In the genomic region with DNA sequence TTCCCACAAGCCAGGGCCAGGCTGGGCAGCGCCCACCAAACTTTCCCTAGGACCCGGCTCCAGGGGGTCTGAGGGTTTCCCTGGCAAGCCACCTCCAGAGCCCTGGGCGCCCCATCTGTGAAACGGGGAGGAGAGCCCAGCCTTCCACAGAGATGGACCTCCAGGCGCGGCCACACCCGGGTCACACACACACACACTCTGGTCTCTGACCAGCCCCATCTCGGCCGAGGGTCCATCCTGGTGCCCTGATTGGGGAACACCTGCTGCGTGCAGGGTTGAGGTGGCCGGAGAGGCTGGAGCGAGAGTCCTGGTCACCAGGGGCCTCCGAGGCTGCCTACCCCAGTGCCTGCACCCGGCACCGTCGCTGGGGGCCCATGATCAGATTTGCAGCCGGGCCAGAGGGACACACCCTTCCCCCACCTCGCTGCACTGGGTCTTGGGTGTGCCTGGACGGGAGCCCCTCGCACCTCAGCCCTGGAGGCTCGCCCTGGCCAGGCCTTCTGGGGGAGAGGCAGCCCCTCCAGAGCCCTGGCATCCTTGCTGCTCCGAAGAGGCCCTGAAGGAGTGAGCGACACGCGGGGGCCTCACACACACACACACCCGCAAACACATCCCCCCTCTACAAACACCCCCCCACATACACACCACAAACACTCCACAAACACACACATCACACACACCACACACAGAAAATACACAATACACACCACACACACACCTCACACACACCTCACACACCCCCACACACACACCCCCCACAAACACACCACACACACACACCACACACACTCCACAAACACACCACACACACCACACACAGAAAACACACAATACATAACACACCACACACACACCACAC, we compare ENCODE assay signal across 1 cellular context.
TF ChIP-seq lines count a peak whose summit lies in the region.

No MANE protein-coding gene starts in this region.

TF ChIP-seq in K562, 482 proteins besides CTCF, POLR2A, EP300 and RAD21 (continued from another document and continues in another):
- TF ChIP-seq NKRF (IDR thresholded peaks at IDR 0.05; ENCODE audit: borderline replicate concordance) (peak; percentile 69), BACH1 (tag; IDR thresholded peaks at IDR 0.05) (no peak), ELF2 (CRISPR knock-in tag; IDR thresholded peaks at IDR 0.05) (no peak), GATAD2B (IDR thresholded peaks at IDR 0.05; ENCODE audit: borderline replicate concordance) (no peak), ZNF232 (CRISPR knock-in tag; IDR thresholded peaks at IDR 0.05) (no peak), HBP1 (CRISPR knock-in tag; IDR thresholded peaks at IDR 0.05) (peak; percentile 68; the same call in 1 of the 2 replicates), ESRRA (IDR thresholded peaks at IDR 0.05; ENCODE audit: borderline replicate concordance, low read depth) (no peak), SRF (CRISPR knock-in tag; IDR thresholded peaks at IDR 0.05) (no peak), TRIM28 (IDR thresholded peaks at IDR 0.05) (no peak), STAT5B (CRISPR knock-in tag; IDR thresholded peaks at IDR 0.05) (no peak), GTF2B (IDR thresholded peaks at IDR 0.05; ENCODE audit: extremely low read depth, insufficient read length) (no peak), GATAD2A (IDR thresholded peaks at IDR 0.05) (peak; percentile 50; the same call in 1 of the 2 replicates), CTBP1 (IDR thresholded peaks at IDR 0.05; ENCODE audit: borderline replicate concordance) (0 out of 2 replicates have a peak, but pooled peaks have one; percentile 9), TCF3 (CRISPR knock-in tag; IDR thresholded peaks at IDR 0.05) (no peak), DMBX1 (CRISPR knock-in tag; IDR thresholded peaks at IDR 0.05; ENCODE audit: borderline replicate concordance) (no peak), NR2F6 (CRISPR knock-in tag; IDR thresholded peaks at IDR 0.05) (no peak), BCOR (IDR thresholded peaks at IDR 0.05) (peak; percentile 56; the same call in 1 of the 2 replicates), SLC30A9 (CRISPR knock-in tag; IDR thresholded peaks at IDR 0.05) (no peak), COPS2 (conservative IDR thresholded peaks at IDR 0.05) (no peak), CREB1 (IDR thresholded peaks at IDR 0.05) (no peak), CREB1 (CRISPR knock-in tag; IDR thresholded peaks at IDR 0.05) (no peak; the same call in 1 of the 2 replicates), NONO (IDR thresholded peaks at IDR 0.05; ENCODE audit: low read depth in 2 of 2, low read length in 1 of 2) (no peak), IFI16 (CRISPR knock-in tag; IDR thresholded peaks at IDR 0.05) (no peak), SMARCA5 (IDR thresholded peaks at IDR 0.05) (0 out of 2 replicates have a peak, but pooled peaks have one; percentile 20), MED1 (CRISPR knock-in tag; IDR thresholded peaks at IDR 0.05; ENCODE audit: borderline replicate concordance) (no peak), ZNF507 (tag; conservative IDR thresholded peaks at IDR 0.05) (no peak), ZNF140 (CRISPR knock-in tag; IDR thresholded peaks at IDR 0.05) (no peak), ZBTB7A (IDR thresholded peaks at IDR 0.05; ENCODE audit: borderline replicate concordance, control insufficient read depth, low read depth, low read length) (peak; percentile 76), RBFOX2 (IDR thresholded peaks at IDR 0.05; ENCODE audit: low read depth, low read length) (peak; percentile 24; the same call in 1 of the 2 replicates), MEIS2 (IDR thresholded peaks at IDR 0.05; ENCODE audit: partially characterized antibody) (no peak), ELF4 (CRISPR knock-in tag; IDR thresholded peaks at IDR 0.05) (peak; percentile 51; the same call in 1 of the 2 replicates), KAT7 (CRISPR knock-in tag; IDR thresholded peaks at IDR 0.05; ENCODE audit: borderline replicate concordance) (no peak), ZNF217 (CRISPR knock-in tag; IDR thresholded peaks at IDR 0.05) (no peak)
- TF ChIP-seq, protein P1, sequence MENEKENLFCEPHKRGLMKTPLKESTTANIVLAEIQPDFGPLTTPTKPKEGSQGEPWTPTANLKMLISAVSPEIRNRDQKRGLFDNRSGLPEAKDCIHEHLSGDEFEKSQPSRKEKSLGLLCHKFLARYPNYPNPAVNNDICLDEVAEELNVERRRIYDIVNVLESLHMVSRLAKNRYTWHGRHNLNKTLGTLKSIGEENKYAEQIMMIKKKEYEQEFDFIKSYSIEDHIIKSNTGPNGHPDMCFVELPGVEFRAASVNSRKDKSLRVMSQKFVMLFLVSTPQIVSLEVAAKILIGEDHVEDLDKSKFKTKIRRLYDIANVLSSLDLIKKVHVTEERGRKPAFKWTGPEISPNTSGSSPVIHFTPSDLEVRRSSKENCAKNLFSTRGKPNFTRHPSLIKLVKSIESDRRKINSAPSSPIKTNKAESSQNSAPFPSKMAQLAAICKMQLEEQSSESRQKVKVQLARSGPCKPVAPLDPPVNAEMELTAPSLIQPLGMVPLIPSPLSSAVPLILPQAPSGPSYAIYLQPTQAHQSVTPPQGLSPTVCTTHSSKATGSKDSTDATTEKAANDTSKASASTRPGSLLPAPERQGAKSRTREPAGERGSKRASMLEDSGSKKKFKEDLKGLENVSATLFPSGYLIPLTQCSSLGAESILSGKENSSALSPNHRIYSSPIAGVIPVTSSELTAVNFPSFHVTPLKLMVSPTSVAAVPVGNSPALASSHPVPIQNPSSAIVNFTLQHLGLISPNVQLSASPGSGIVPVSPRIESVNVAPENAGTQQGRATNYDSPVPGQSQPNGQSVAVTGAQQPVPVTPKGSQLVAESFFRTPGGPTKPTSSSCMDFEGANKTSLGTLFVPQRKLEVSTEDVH (IDR thresholded peaks at IDR 0.05; ENCODE audit: low read depth, partially characterized antibody), result no peak
- TF ChIP-seq, protein P2, sequence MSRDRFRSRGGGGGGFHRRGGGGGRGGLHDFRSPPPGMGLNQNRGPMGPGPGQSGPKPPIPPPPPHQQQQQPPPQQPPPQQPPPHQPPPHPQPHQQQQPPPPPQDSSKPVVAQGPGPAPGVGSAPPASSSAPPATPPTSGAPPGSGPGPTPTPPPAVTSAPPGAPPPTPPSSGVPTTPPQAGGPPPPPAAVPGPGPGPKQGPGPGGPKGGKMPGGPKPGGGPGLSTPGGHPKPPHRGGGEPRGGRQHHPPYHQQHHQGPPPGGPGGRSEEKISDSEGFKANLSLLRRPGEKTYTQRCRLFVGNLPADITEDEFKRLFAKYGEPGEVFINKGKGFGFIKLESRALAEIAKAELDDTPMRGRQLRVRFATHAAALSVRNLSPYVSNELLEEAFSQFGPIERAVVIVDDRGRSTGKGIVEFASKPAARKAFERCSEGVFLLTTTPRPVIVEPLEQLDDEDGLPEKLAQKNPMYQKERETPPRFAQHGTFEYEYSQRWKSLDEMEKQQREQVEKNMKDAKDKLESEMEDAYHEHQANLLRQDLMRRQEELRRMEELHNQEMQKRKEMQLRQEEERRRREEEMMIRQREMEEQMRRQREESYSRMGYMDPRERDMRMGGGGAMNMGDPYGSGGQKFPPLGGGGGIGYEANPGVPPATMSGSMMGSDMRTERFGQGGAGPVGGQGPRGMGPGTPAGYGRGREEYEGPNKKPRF (IDR thresholded peaks at IDR 0.05; ENCODE audit: low read depth, low read length), result no peak
- TF ChIP-seq, protein P3, sequence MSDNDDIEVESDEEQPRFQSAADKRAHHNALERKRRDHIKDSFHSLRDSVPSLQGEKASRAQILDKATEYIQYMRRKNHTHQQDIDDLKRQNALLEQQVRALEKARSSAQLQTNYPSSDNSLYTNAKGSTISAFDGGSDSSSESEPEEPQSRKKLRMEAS (CRISPR knock-in tag; IDR thresholded peaks at IDR 0.05), result no peak
- TF ChIP-seq, protein P4, sequence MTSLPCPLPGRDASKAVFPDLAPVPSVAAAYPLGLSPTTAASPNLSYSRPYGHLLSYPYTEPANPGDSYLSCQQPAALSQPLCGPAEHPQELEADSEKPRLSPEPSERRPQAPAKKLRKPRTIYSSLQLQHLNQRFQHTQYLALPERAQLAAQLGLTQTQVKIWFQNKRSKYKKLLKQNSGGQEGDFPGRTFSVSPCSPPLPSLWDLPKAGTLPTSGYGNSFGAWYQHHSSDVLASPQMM (CRISPR knock-in tag; IDR thresholded peaks at IDR 0.05), result no peak
- TF ChIP-seq, protein P5, sequence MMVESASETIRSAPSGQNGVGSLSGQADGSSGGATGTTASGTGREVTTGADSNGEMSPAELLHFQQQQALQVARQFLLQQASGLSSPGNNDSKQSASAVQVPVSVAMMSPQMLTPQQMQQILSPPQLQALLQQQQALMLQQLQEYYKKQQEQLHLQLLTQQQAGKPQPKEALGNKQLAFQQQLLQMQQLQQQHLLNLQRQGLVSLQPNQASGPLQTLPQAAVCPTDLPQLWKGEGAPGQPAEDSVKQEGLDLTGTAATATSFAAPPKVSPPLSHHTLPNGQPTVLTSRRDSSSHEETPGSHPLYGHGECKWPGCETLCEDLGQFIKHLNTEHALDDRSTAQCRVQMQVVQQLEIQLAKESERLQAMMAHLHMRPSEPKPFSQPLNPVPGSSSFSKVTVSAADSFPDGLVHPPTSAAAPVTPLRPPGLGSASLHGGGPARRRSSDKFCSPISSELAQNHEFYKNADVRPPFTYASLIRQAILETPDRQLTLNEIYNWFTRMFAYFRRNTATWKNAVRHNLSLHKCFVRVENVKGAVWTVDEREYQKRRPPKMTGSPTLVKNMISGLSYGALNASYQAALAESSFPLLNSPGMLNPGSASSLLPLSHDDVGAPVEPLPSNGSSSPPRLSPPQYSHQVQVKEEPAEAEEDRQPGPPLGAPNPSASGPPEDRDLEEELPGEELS (CRISPR knock-in tag; IDR thresholded peaks at IDR 0.05; ENCODE audit: borderline replicate concordance), result 0 out of 2 replicates have a peak, but pooled peaks have one; percentile 50
- TF ChIP-seq, protein P6, sequence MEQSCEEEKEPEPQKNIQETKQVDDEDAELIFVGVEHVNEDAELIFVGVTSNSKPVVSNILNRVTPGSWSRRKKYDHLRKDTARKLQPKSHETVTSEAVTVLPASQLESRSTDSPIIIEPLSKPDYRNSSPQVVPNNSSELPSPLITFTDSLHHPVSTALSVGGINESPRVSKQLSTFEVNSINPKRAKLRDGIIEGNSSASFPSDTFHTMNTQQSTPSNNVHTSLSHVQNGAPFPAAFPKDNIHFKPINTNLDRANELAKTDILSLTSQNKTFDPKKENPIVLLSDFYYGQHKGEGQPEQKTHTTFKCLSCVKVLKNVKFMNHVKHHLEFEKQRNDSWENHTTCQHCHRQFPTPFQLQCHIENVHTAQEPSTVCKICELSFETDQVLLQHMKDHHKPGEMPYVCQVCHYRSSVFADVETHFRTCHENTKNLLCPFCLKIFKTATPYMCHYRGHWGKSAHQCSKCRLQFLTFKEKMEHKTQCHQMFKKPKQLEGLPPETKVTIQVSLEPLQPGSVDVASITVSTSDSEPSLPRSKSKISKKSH (CRISPR knock-in tag; IDR thresholded peaks at IDR 0.05), result no peak
- TF ChIP-seq, protein P7, sequence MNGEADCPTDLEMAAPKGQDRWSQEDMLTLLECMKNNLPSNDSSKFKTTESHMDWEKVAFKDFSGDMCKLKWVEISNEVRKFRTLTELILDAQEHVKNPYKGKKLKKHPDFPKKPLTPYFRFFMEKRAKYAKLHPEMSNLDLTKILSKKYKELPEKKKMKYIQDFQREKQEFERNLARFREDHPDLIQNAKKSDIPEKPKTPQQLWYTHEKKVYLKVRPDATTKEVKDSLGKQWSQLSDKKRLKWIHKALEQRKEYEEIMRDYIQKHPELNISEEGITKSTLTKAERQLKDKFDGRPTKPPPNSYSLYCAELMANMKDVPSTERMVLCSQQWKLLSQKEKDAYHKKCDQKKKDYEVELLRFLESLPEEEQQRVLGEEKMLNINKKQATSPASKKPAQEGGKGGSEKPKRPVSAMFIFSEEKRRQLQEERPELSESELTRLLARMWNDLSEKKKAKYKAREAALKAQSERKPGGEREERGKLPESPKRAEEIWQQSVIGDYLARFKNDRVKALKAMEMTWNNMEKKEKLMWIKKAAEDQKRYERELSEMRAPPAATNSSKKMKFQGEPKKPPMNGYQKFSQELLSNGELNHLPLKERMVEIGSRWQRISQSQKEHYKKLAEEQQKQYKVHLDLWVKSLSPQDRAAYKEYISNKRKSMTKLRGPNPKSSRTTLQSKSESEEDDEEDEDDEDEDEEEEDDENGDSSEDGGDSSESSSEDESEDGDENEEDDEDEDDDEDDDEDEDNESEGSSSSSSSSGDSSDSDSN (IDR thresholded peaks at IDR 0.05; ENCODE audit: borderline replicate concordance in 1 of 2, low read depth in 2 of 2, low read length in 2 of 2), result 0 out of 4 replicates have a peak, but pooled peaks of 1 of the 2 experiments have one; percentile 38
